ENCODE assay signal across 1 cellular context in genomic region chr11:77854838-77855237, GRCh38.
TF ChIP-seq lines count a peak whose summit lies in the region.

No MANE protein-coding gene starts in this region.

TF ChIP-seq in GM23338, 12 proteins besides CTCF, POLR2A, EP300 and RAD21 (continued from another document):
- TF ChIP-seq REST (IDR thresholded peaks at IDR 0.05; ENCODE audit: unreplicated experiment) (no peak), NANOG (IDR thresholded peaks at IDR 0.05; ENCODE audit: borderline replicate concordance) (no peak)
TF ChIP-seq in GM23338: peak in this region for 0.
